In genomic region chr14:72538387-72538786, GRCh38 we compare ENCODE assay signal across 22 cellular contexts.
"Had no signal": no experiment of that assay in that cellular context is flagged by ENCODE, and none has a peak within 500 bp of the region (broad histone marks: within the 10 kb centered on the region; RNA-seq: fewer than 3 reads in every experiment).

No MANE protein-coding gene starts in this region.

- H3K9me3 ChIP-seq: lower lobe of right lung, mucosa of descending colon had no signal

- ATAC-seq: foreskin keratinocyte, gastroesophageal sphincter, heart right ventricle, left cardiac atrium, left lung, left ventricle myocardium superior, lower lobe of right lung, mucosa of descending colon had no signal

- H3K27ac ChIP-seq: coronary artery, dorsolateral prefrontal cortex, esophagus muscularis mucosa, foreskin keratinocyte, gastroesophageal sphincter, heart right ventricle, left lung, lower lobe of right lung had no signal

- FAIRE-seq: colon, endothelial cell of umbilical vein, frontal cortex, islet of Langerhans, keratinocyte had no signal

- H3K36me3 ChIP-seq: esophagus muscularis mucosa, gastroesophageal sphincter, heart right ventricle, left lung, lower lobe of right lung had no signal

- H3K4me3 Mint-ChIP-seq: mesothelial cell of epicardium had no signal

- DNase-seq: dermis blood vessel endothelial cell; dorsolateral prefrontal cortex; effector CD4-positive, alpha-beta T cell; effector memory CD4-positive, alpha-beta T cell; foreskin keratinocyte; heart right ventricle; hippocampal formation; left cardiac atrium; left ventricle myocardium superior; lower lobe of right lung; mesenchymal stem cell; mucosa of descending colon had no signal

- H3K4me3 ChIP-seq: coronary artery, dorsolateral prefrontal cortex, esophagus muscularis mucosa, gastroesophageal sphincter, heart right ventricle, left lung, lower lobe of right lung, mucosa of descending colon had no signal

- H3K27me3 ChIP-seq: dorsolateral prefrontal cortex, foreskin keratinocyte, gastroesophageal sphincter, heart right ventricle, left lung had no signal

- H3K4me1 ChIP-seq: esophagus muscularis mucosa, foreskin keratinocyte, gastroesophageal sphincter had no signal

- H3K27ac Mint-ChIP-seq: mesothelial cell of epicardium had no signal

- H3K36me3 Mint-ChIP-seq: mesothelial cell of epicardium had no signal
